ENCODE assay signal across 8 cellular contexts in genomic region chrX:48003367-48003757, GRCh38. TPM values are rescaled to one million over a fixed set of nuclear protein-coding genes. Genes with fewer than 3 reads are reported as not detected.
A peak's percentile ranks its signal among the peaks of the same experiment; 100 is the strongest.
DNase-seq lines count a peak whose midpoint lies in the region; ATAC-seq, FAIRE-seq and TF ChIP-seq lines count a peak whose summit lies in the region.

No MANE protein-coding gene starts in this region.

- H3K79me2 ChIP-seq in H1 (ENCODE audit: control insufficient read depth in 1 of 2, insufficient read depth in 2 of 2, low read length in 2 of 2) = peaks cover 0 to 9% of the 10 kb centered on the region in 2 experiments; a peak in 1 of 4 replicates

- H2BK12ac ChIP-seq in H1 (ENCODE audit: low read depth, low read length) = no peak overlapping the region

- H3K27me3 ChIP-seq in RWPE2 (ENCODE audit: insufficient read depth, poor library complexity, severe bottlenecking) (no peaks in the 10 kb centered on the region), H1 (replicated peaks in 1 of 4; ENCODE audit: control insufficient read depth in 3 of 4, extremely low read depth in 1 of 4, insufficient read depth in 3 of 4, low read length in 3 of 4) (no peaks in the 10 kb centered on the region)

- H3K27ac Mint-ChIP-seq in naive B cell = peak overlapping the region; percentile 97 to 100 (median 98)

- no peak for TF ChIP-seq RAD21 in H1 (IDR thresholded peaks at IDR 0.05 in 1 of 2, conservative IDR thresholded peaks at IDR 0.05 in 1 of 2; ENCODE audit: low read depth in 2 of 2, low read length in 2 of 2)

- no peak overlapping the region; the same call in 1 of the 2 replicates for H3K18ac ChIP-seq in H1 (ENCODE audit: extremely low read depth, low read length)

- H2AFZ ChIP-seq in H1 (ENCODE audit: low read length) = no peak overlapping the region

- H3K27ac ChIP-seq in RWPE2 (ENCODE audit: poor library complexity, severe bottlenecking) = no peak overlapping the region
- H3K27ac ChIP-seq in H1 (ENCODE audit: low read depth, low read length) = 0 out of 2 replicates have a peak overlapping the region, but pooled peaks have one; percentile 58

- TF ChIP-seq POLR2A in H1 (IDR thresholded peaks at IDR 0.05; ENCODE audit: control extremely low read depth in 1 of 2, low read depth in 2 of 2, low read length in 2 of 2) = no peak

- peak overlapping the region; percentile 88 to 98 (median 94) for H3K4me3 Mint-ChIP-seq in naive B cell

- H3K4me3 ChIP-seq in AG04449 (ENCODE audit: low read depth, low read length) (peak overlapping the region; percentile 68), RWPE2 (ENCODE audit: severe bottlenecking) (peak overlapping the region; percentile 48), H1 (ENCODE audit: extremely low read depth in 1 of 4, insufficient read depth in 2 of 4, low read depth in 3 of 4, low read length in 4 of 4) (peak overlapping the region; percentile 70 to 88 (median 82))

- H3K79me1 ChIP-seq in H1 (ENCODE audit: low read depth, low read length) = no peaks in the 10 kb centered on the region

- peaks cover 0 to 3% (median 0%) of the 10 kb centered on the region in 7 donors for H3K9me3 Mint-ChIP-seq in naive B cell

- no peak overlapping the region for H3K23ac ChIP-seq in H1 (ENCODE audit: insufficient read length)

- H2BK5ac ChIP-seq in H1 (ENCODE audit: low read depth, low read length) = no peak overlapping the region

- no peaks in the 10 kb centered on the region for H3K4me1 ChIP-seq in RWPE2 (ENCODE audit: insufficient read depth, poor library complexity, severe bottlenecking)
- no peaks in the 10 kb centered on the region for H3K4me1 ChIP-seq in H1 (replicated peaks in 1 of 4; ENCODE audit: control insufficient read depth in 3 of 4, insufficient read depth in 4 of 4, low read length in 3 of 4)

- no peaks in the 10 kb centered on the region for H4K20me1 ChIP-seq in H1 (replicated peaks in 1 of 2; ENCODE audit: control insufficient read depth in 1 of 2, insufficient read depth in 2 of 2, low read length in 2 of 2)

- peak overlapping the region; percentile 79; the same call in 1 of the 2 replicates for H4K8ac ChIP-seq in H1 (ENCODE audit: extremely low read depth, insufficient read depth, low read length)

- no peak overlapping the region for H2BK15ac ChIP-seq in H1 (ENCODE audit: low read length)

- H3K36me3 Mint-ChIP-seq in naive B cell = no peaks in the 10 kb centered on the region

- TF ChIP-seq CTCF in AG04449 (IDR thresholded peaks at IDR 0.05; ENCODE audit: insufficient read depth, low read length, missing control alignments) = no peak
- TF ChIP-seq CTCF in RWPE2 (IDR thresholded peaks at IDR 0.05; ENCODE audit: poor library complexity, severe bottlenecking) = no peak
- no peak for TF ChIP-seq CTCF in H1 (IDR thresholded peaks at IDR 0.05; ENCODE audit: control extremely low read depth in 1 of 3, insufficient read depth in 1 of 3, low read depth in 1 of 3, low read length in 3 of 3)

- 1 to 100% methylated on average over 1 to 7 of the region's 18 CpGs for WGBS in H1 (ENCODE audit: extremely low coverage in 1 of 2, insufficient coverage in 1 of 2, insufficient read length in 1 of 2, insufficient replicate concordance in 2 of 2, low coverage in 1 of 2, low lambda C conversion rate in 2 of 2, missing lambda C conversion rate in 1 of 2), 2 experiments

- CTCF ChIA-PET in AG04449 (lab: Yijun Ruan, JAX) (no interaction called here), H1 (lab: Charles Lee; ENCODE audit: partially characterized antibody) (no interaction called here)

- peak overlapping the region in 3 of 4 experiments; percentile 51 to 89 (median 74); a peak in 6 of 7 replicates for H3K9ac ChIP-seq in H1 (replicated peaks in 1 of 4; ENCODE audit: extremely low read depth in 1 of 4, low read depth in 3 of 4, low read length in 3 of 4)

- no peak overlapping the region for H2AK5ac ChIP-seq in H1 (ENCODE audit: low read depth, low read length)

- TF ChIP-seq EP300 in H1 (IDR thresholded peaks at IDR 0.05; ENCODE audit: borderline replicate concordance in 1 of 2, low read depth in 2 of 2, low read length in 2 of 2) = no peak

- no peaks in the 10 kb centered on the region for H3K23me2 ChIP-seq in H1 (ENCODE audit: low read depth, low read length)

- no peaks in the 10 kb centered on the region; the same call in 1 of the 2 replicates for H3K36me3 ChIP-seq in RWPE2 (ENCODE audit: low read depth)
- no peaks in the 10 kb centered on the region for H3K36me3 ChIP-seq in H1 (ENCODE audit: control insufficient read depth in 2 of 4, insufficient read depth in 4 of 4, low read length in 3 of 4)

- no peaks in the 10 kb centered on the region for H3K27me3 Mint-ChIP-seq in naive B cell

- ATAC-seq in GM21381 (IDR thresholded peaks at IDR 0.05; ENCODE audit: unreplicated experiment) (peak; percentile 7), RWPE2 (ENCODE audit: low read depth) (no peak), naive B cell (ENCODE audit: low read depth in 2 of 2) (peak; percentile 21 to 29)

- H3K9me3 ChIP-seq in RWPE2 (ENCODE audit: severe bottlenecking) (no peaks in the 10 kb centered on the region), H1 (ENCODE audit: insufficient read depth in 2 of 2, low read depth in 1 of 2, low read length in 1 of 2) (no peaks in the 10 kb centered on the region)

- no peak for DNase-seq in AG04449 (ENCODE audit: low read depth, low spot score)
- no peak for DNase-seq in RWPE2 (ENCODE audit: low spot score)
- DNase-seq in H1 (ENCODE audit: low read depth in 1 of 2, low spot score in 2 of 2) = no peak
- peak; percentile 17 for DNase-seq in naive B cell
- no peak for DNase-seq in SW480 (ENCODE audit: low spot score)
- no peak for DNase-seq in stimulated activated naive CD4-positive, alpha-beta T cell treated with Interleukin-2 at 50 U/mL for 16 hours (lab: John Stamatoyannopoulos, UW)
- DNase-seq in T1000 (lab: John Stamatoyannopoulos, UW) = no peak

- peak overlapping the region; percentile 59 for H4K5ac ChIP-seq in H1 (ENCODE audit: insufficient read length, low read depth, low read length)

- H3K4me2 ChIP-seq in H1 (ENCODE audit: insufficient read depth in 1 of 2, low read depth in 2 of 2, low read length in 2 of 2) = peak overlapping the region; percentile 66 to 67

- H3K4me1 Mint-ChIP-seq in naive B cell = peaks cover 12 to 25% (median 13%) of the 10 kb centered on the region in 3 donors

- no peak overlapping the region for H3K14ac ChIP-seq in H1 (ENCODE audit: insufficient read length)

- H2BK120ac ChIP-seq in H1 (replicated peaks; ENCODE audit: low read depth, low read length) = no peak overlapping the region

- POLR2A ChIA-PET in AG04449 (lab: Yijun Ruan, JAX) = no interaction called here
- POLR2A ChIA-PET in H1 (lab: Charles Lee; ENCODE audit: partially characterized antibody) = no interaction called here

- no peak overlapping the region for H3K4ac ChIP-seq in H1 (replicated peaks; ENCODE audit: insufficient read length, low read depth, low read length)

- H3K56ac ChIP-seq in H1 (replicated peaks; ENCODE audit: insufficient read length, low read depth, low read length) = no peak overlapping the region

- FAIRE-seq in H1 (lab: Jason Lieb, UNC) = no peak

- H4K91ac ChIP-seq in H1 (replicated peaks; ENCODE audit: insufficient read length, low read length) = no peak overlapping the region

- H2BK20ac ChIP-seq in H1 (ENCODE audit: low read length) = no peak overlapping the region

TF ChIP-seq in H1, 55 proteins besides CTCF, POLR2A, EP300 and RAD21:
- no peak for TF ChIP-seq YY1 (IDR thresholded peaks at IDR 0.05; ENCODE audit: low read depth, low read length)
- TF ChIP-seq BCL11A (IDR thresholded peaks at IDR 0.05; ENCODE audit: low read depth in 2 of 2, low read length in 2 of 2) = no peak
- no peak for TF ChIP-seq JUN (IDR thresholded peaks at IDR 0.05; ENCODE audit: low read depth, low read length)
- TF ChIP-seq E2F6 (IDR thresholded peaks at IDR 0.05) = no peak
- no peak for TF ChIP-seq ASH2L (IDR thresholded peaks at IDR 0.05; ENCODE audit: low read length)
- TF ChIP-seq SIRT6 (IDR thresholded peaks at IDR 0.05; ENCODE audit: low read length) = no peak
- TF ChIP-seq GABPA (IDR thresholded peaks at IDR 0.05; ENCODE audit: borderline replicate concordance, insufficient read depth, low read length) = no peak
- no peak for TF ChIP-seq SP1 (IDR thresholded peaks at IDR 0.05; ENCODE audit: low read depth, low read length)
- TF ChIP-seq SIX5 (IDR thresholded peaks at IDR 0.05; ENCODE audit: low read depth, low read length) = no peak
- TF ChIP-seq CHD1 (IDR thresholded peaks at IDR 0.05; ENCODE audit: low read depth, low read length) = no peak
- TF ChIP-seq KDM4A (IDR thresholded peaks at IDR 0.05; ENCODE audit: low read depth, low read length, severe bottlenecking) = no peak

RNA-seq across cellular contexts. Expression of gene ZNF182, which starts 0.4 kb away (rescaled TPM):
- 6.8 and 8.2 TPM in 2 replicates for total RNA-seq in H1 (2021; fragmentation: NEBNext Ultra II Directional; extraction: Animal tissue kit (Norgen Biotek cat#: 25700))
- 0.99 and 1.3 TPM in 2 replicates for polyA plus RNA-seq in H1 (2011; rRNA removed)
- 2.4 TPM for polyA plus RNA-seq in H1 (2011; cell fraction: cytosol; rRNA removed)
- polyA plus RNA-seq in H1 (2011; cell fraction: nucleus; rRNA removed) = 1.4 TPM
- polyA plus RNA-seq in H1 (2012, experiment 1 of 2) = 3.8 to 6.0 TPM (median 4.6 TPM) in 4 replicates
- polyA plus RNA-seq in H1 (2012, experiment 2 of 2) = 0.29 TPM
- 4.0 TPM for polyA plus RNA-seq in H1 (2013, experiment 1 of 2)
- polyA plus RNA-seq in H1 (2013, experiment 2 of 2) = 3.9 TPM
- polyA minus RNA-seq in H1 (2011; rRNA and poly(A)+ RNA removed) = 2.7 and 4.1 TPM in 2 replicates
- polyA minus RNA-seq in H1 (2011; cell fraction: cytosol; rRNA and poly(A)+ RNA removed) = 2.0 TPM
- polyA minus RNA-seq in H1 (2011; cell fraction: nucleus; rRNA and poly(A)+ RNA removed) = 3.7 TPM
- polyA plus RNA-seq in naive B cell (ENCODE audit: low read depth in 6 of 6) = 1 to 10 TPM in 5 of 6 donors, not detected in 1; 3.0 to 9.4 (median 6.1) TPM

RNA-seq across cellular contexts. Expression of gene SPACA5, which starts 3.4 kb away (rescaled TPM):
- total RNA-seq in H1 (2021; fragmentation: NEBNext Ultra II Directional; extraction: Animal tissue kit (Norgen Biotek cat#: 25700)) = not detected in 2 replicates
- polyA plus RNA-seq in H1 (2011; rRNA removed) (0.26 TPM in 1 of 2 replicates, not detected in the other), naive B cell (ENCODE audit: low read depth in 6 of 6) (under 1 TPM in 1 of 6 donors, not detected in 5; 0.87 TPM)
- 0.19 TPM for polyA plus RNA-seq in H1 (2011; cell fraction: cytosol; rRNA removed)
- not detected for polyA plus RNA-seq in H1 (2011; cell fraction: nucleus; rRNA removed)
- 0.64 TPM in 1 of 4 replicates, not detected in the others for polyA plus RNA-seq in H1 (2012, experiment 1 of 2)
- not detected for polyA plus RNA-seq in H1 (2012, experiment 2 of 2)
- not detected for polyA plus RNA-seq in H1 (2013, experiment 1 of 2)
- polyA plus RNA-seq in H1 (2013, experiment 2 of 2) = not detected
- not detected in 2 replicates for polyA minus RNA-seq in H1 (2011; rRNA and poly(A)+ RNA removed)
- not detected for polyA minus RNA-seq in H1 (2011; cell fraction: cytosol; rRNA and poly(A)+ RNA removed)
- not detected for polyA minus RNA-seq in H1 (2011; cell fraction: nucleus; rRNA and poly(A)+ RNA removed)
